Comparison of ENCODE assay signal across 9 cellular contexts in the genomic region with DNA sequence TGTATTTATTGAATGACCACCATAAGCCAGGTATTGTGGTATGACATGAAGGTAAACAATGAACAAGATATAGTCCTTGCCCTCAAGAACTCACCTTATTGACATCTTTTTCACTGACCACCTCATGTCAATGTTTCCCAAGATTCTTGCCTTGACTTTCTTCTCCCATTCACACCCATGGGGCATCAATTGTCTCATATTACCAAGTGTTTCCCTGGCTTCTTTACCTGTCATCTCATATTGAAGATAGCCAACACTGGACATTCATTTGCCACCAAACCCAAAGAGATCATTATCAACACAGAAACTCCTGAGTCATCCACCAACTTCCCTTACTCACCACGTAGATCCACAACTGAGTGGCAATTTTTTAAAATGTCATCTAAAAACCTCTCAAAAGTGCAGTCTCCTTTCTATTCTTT. TPM values are rescaled to one million over a fixed set of nuclear protein-coding genes. Genes with fewer than 3 reads are reported as not detected.
DNase-seq lines count a peak whose midpoint lies in the region; ATAC-seq, FAIRE-seq and TF ChIP-seq lines count a peak whose summit lies in the region.
"Had no signal": no experiment of that assay in that cellular context is flagged by ENCODE, and none has a peak within 500 bp of the region (broad histone marks: within the 10 kb centered on the region; RNA-seq: fewer than 3 reads in every experiment).

No MANE protein-coding gene starts in this region.

- H3K4me3 Mint-ChIP-seq in H9: no peak overlapping the region

- H4K20me1 ChIP-seq in Loucy (ENCODE audit: insufficient read depth, low read length, poor library complexity, severe bottlenecking) (no peaks in the 10 kb centered on the region), H9 (ENCODE audit: control insufficient read depth, insufficient read depth, insufficient read length) (no peaks in the 10 kb centered on the region)

- H3K27me3 ChIP-seq in Loucy (ENCODE audit: insufficient read depth, low read length, poor library complexity, severe bottlenecking) (no peaks in the 10 kb centered on the region), adrenal gland (no peaks in the 10 kb centered on the region), H9 (ENCODE audit: insufficient read depth, low read length) (no peaks in the 10 kb centered on the region)

- H3K56ac ChIP-seq in H9 (ENCODE audit: insufficient read length, low read depth, low read length): no peak overlapping the region

- TF ChIP-seq POLR2A in H54 (IDR thresholded peaks at IDR 0.05; ENCODE audit: low read depth, low read length) (no peak), adrenal gland (IDR thresholded peaks at IDR 0.05) (no peak)

- no peak overlapping the region for H3K4ac ChIP-seq in H9 (ENCODE audit: low read depth, low read length)

- DNase-seq in H54 (ENCODE audit: insufficient read length, low spot score) (no peak), fibroblast of villous mesenchyme (ENCODE audit: low read depth) (peak; percentile 8), adrenal gland (no peak), frontal cortex (ENCODE audit: low spot score in 2 of 2) (no peak), H9 (no peak)

- no peaks in the 10 kb centered on the region for H3K23me2 ChIP-seq in H9 (ENCODE audit: insufficient read length, low read depth, low read length, poor library complexity, severe bottlenecking)

- no peak overlapping the region for H2BK12ac ChIP-seq in H9 (ENCODE audit: insufficient read length, low read depth, low read length)

- no peak overlapping the region for H4K91ac ChIP-seq in H9 (ENCODE audit: insufficient read length, low read depth, low read length)

- H4K8ac ChIP-seq in H9 (replicated peaks; ENCODE audit: insufficient read length, low read depth, low read length): no peak overlapping the region

- H3K27me3 Mint-ChIP-seq in H9 (ENCODE audit: low read depth): no peaks in the 10 kb centered on the region; the same call in 1 of the 2 replicates

- H3K27ac Mint-ChIP-seq in H9: no peak overlapping the region

- FAIRE-seq in H54 (lab: Jason Lieb, UNC): peak; percentile 50
- no peak for FAIRE-seq in frontal cortex (lab: Jason Lieb, UNC)

- H3K18ac ChIP-seq in H9 (ENCODE audit: insufficient read length, low read depth, low read length): no peak overlapping the region

- no peak overlapping the region for H3K14ac ChIP-seq in H9 (ENCODE audit: insufficient read depth, low read length)

- no peak overlapping the region for H3T11ph ChIP-seq in H9 (ENCODE audit: low read length)

- no peak overlapping the region for H4K5ac ChIP-seq in H9 (ENCODE audit: insufficient read length, low read depth, low read length)

- H3K36me3 ChIP-seq in Loucy (ENCODE audit: insufficient read depth, low read length) (no peaks in the 10 kb centered on the region), adrenal gland (replicated peaks in 1 of 2) (no peaks in the 10 kb centered on the region)

- no peaks in the 10 kb centered on the region for H3K79me1 ChIP-seq in H9 (ENCODE audit: insufficient read depth, low read depth, low read length, poor library complexity, severe bottlenecking)

- no peak overlapping the region for H2BK5ac ChIP-seq in H9 (ENCODE audit: insufficient read length, low read length)

- H3K4me1 ChIP-seq in Loucy (ENCODE audit: insufficient read depth, low read length, poor library complexity, severe bottlenecking): peaks cover 18% of the 10 kb centered on the region
- H3K4me1 ChIP-seq in adrenal gland (replicated peaks in 1 of 2): no peaks in the 10 kb centered on the region
- no peaks in the 10 kb centered on the region; the same call in 1 of the 2 replicates for H3K4me1 ChIP-seq in H9 (ENCODE audit: insufficient read depth, low read length)
- H3K4me1 ChIP-seq: parathyroid adenoma had no signal

- H2AK5ac ChIP-seq in H9 (ENCODE audit: insufficient read length, low read length): no peak overlapping the region

- no peak overlapping the region for H3K23ac ChIP-seq in H9 (ENCODE audit: insufficient read length, low read depth, low read length)

- H3K27ac ChIP-seq in adrenal gland: no peak overlapping the region
- no peak overlapping the region for H3K27ac ChIP-seq in H9 (ENCODE audit: insufficient read length, low read depth, low read length)
- H3K27ac ChIP-seq: parathyroid adenoma had no signal

- intact Hi-C loops in adrenal gland (cut with DNase I): no loop called here

- WGBS in adrenal gland, 4 donors: 23 to 36% (median 30%) methylated on average over 1 of the region's 1 CpG
- no CpG with 5 or more reads among the region's 1 CpG for WGBS in H9 (ENCODE audit: extremely low coverage, insufficient read length, low lambda C conversion rate)

- H3K79me2 ChIP-seq in Loucy (ENCODE audit: insufficient read depth, low read length) (no peaks in the 10 kb centered on the region), H9 (ENCODE audit: insufficient read depth, low read length) (no peaks in the 10 kb centered on the region)
- H3K79me2 ChIP-seq: parathyroid adenoma had no signal

- no peaks in the 10 kb centered on the region for H3K36me3 Mint-ChIP-seq in H9 (ENCODE audit: insufficient read depth in 1 of 3, low read depth in 3 of 3)

- no peak overlapping the region for H2BK120ac ChIP-seq in H9 (ENCODE audit: low read depth, low read length, poor library complexity, severe bottlenecking)

- H3K9me3 Mint-ChIP-seq in H9: no peaks in the 10 kb centered on the region; a peak in 1 of 5 replicates

- H2BK20ac ChIP-seq in H9 (ENCODE audit: low read depth, low read length, poor library complexity, severe bottlenecking): no peak overlapping the region

- no peaks in the 10 kb centered on the region for H3F3A ChIP-seq in Loucy (ENCODE audit: low read depth)

- no peaks in the 10 kb centered on the region for H3K9me2 ChIP-seq in Loucy (replicated peaks; ENCODE audit: low read depth, low read length)

- H2AFZ ChIP-seq in Loucy (ENCODE audit: low read length): no peak overlapping the region
- no peak overlapping the region for H2AFZ ChIP-seq in H9 (ENCODE audit: low read length)

- H3K9me3 ChIP-seq in Loucy (ENCODE audit: insufficient read depth, low read depth, low read length) (no peaks in the 10 kb centered on the region), adrenal gland (replicated peaks in 1 of 3) (no peaks in the 10 kb centered on the region), H9 (ENCODE audit: control insufficient read depth, low read depth, low read length) (no peaks in the 10 kb centered on the region)

- H3K4me1 Mint-ChIP-seq in H9: peaks cover 9 to 10% of the 10 kb centered on the region in 2 experiments

- H3K4me3 ChIP-seq in Loucy (ENCODE audit: low read length, poor library complexity, severe bottlenecking) (peak overlapping the region; percentile 11), fibroblast of villous mesenchyme (ENCODE audit: low read depth, low read length) (no peak overlapping the region), adrenal gland (no peak overlapping the region)

- ATAC-seq in GM18520 (IDR thresholded peaks at IDR 0.05; ENCODE audit: unreplicated experiment) (peak; percentile 46), HG03460 (IDR thresholded peaks at IDR 0.05; ENCODE audit: unreplicated experiment) (no peak)

- H3K9ac ChIP-seq in Loucy (ENCODE audit: low read depth, low read length, poor library complexity, severe bottlenecking): no peak overlapping the region
- H3K9ac ChIP-seq in H9 (ENCODE audit: extremely low read depth, insufficient read length, low read length): no peak overlapping the region
- H3K9ac ChIP-seq: parathyroid adenoma had no signal

- H3K4me2 ChIP-seq in Loucy (ENCODE audit: low read depth, low read length, poor library complexity, severe bottlenecking) (peak overlapping the region; percentile 51), H9 (ENCODE audit: insufficient read depth, insufficient read length, low read length) (no peak overlapping the region)

- H2BK15ac ChIP-seq in H9 (ENCODE audit: low read depth, low read length): no peak overlapping the region

- no peak for TF ChIP-seq CTCF in Loucy (conservative IDR thresholded peaks at IDR 0.05; ENCODE audit: low read length)
- TF ChIP-seq CTCF in fibroblast of villous mesenchyme (IDR thresholded peaks at IDR 0.05; ENCODE audit: insufficient read depth, low read depth, low read length): no peak
- TF ChIP-seq CTCF in adrenal gland (IDR thresholded peaks at IDR 0.05): no peak
- TF ChIP-seq CTCF in H9 (conservative IDR thresholded peaks at IDR 0.05): no peak

RNA-seq across cellular contexts. Expression of a gene that starts 2.2 kb away (rescaled TPM):
- total RNA-seq in fibroblast of villous mesenchyme (under 0.01 TPM in 1 of 2 replicates, not detected in the other), adrenal gland (1 to 10 TPM in 5 of 8 donors, under 1 TPM in 2, not detected in 1; 0.29 to 4.4 (median 3.0) TPM), frontal cortex (0.41 TPM), H9 (2021) (1.6 and 1.9 TPM in 2 replicates)
- polyA plus RNA-seq in adrenal gland: 10 to 100 TPM in 1 of 3 donors, 1 to 10 TPM in 1, under 1 TPM in 1; 0.98 to 10.6 (median 2.2) TPM

RNA-seq across cellular contexts. Expression of a gene that starts 15.1 kb away (rescaled TPM):
- total RNA-seq in fibroblast of villous mesenchyme (99.2 and 100 TPM in 2 replicates), adrenal gland (10 to 100 TPM; 36.8 to 68.6 (median 52.0) TPM), frontal cortex (74.2 TPM), H9 (2021) (84.8 and 85.2 TPM in 2 replicates)
- 100 to 1,000 TPM in 1 of 3 donors, 10 to 100 TPM in 2; 37.1 to 102 (median 41.2) TPM for polyA plus RNA-seq in adrenal gland
